In the genomic region with DNA sequence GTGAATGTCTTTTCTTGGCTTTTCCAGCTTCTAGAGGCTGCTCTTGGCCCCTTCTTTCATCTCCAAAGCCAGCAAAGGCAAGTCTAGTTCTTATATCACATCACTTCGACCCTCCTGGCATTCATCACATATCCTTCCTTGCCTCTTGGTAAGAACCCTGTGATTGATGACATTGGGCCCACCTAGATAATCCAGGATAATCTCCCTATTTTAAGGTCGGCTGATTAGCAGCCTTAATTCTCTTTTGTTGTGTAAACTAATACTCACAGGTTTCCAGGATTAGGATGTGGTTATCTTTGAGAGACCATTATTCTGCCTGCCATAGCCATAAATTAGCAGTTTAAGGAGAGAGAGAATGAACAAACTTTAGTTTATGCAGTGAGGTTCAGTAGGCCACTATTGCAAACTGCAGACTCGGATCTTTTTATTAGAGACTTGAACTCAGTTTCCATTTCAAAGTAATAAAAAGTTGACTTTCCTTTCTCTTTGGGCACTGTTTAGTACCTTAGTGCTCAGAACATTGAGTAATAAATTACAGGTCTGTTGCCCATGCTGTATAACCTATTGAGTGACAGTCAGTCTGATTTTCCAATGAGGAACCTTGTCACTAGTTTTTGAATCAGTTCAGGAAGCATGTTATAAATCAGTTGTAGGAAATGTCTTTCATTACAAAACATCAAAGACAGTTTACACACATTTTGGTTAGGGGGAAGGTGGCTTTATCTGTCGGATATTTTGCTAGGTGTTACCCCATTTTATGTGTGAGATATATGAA, we compare ENCODE assay signal across 12 cellular contexts. TPM values are rescaled to one million over a fixed set of nuclear protein-coding genes. Genes with fewer than 3 reads are reported as not detected.
A peak's percentile ranks its signal among the peaks of the same experiment; 100 is the strongest.
DNase-seq lines count a peak whose midpoint lies in the region; ATAC-seq and TF ChIP-seq lines count a peak whose summit lies in the region.
"Had no signal": no experiment of that assay in that cellular context is flagged by ENCODE, and none has a peak within 500 bp of the region (broad histone marks: within the 10 kb centered on the region; RNA-seq: fewer than 3 reads in every experiment).

No MANE protein-coding gene starts in this region.

- H3K4me3 ChIP-seq in SU-DHL-6 (ENCODE audit: insufficient read depth, low read length, poor library complexity, severe bottlenecking) (no peak overlapping the region), gastroesophageal sphincter (peak overlapping the region in 1 of 2 donors; percentile 19)
- H3K4me3 ChIP-seq: right atrium auricular region had no signal

- H3K27me3 Mint-ChIP-seq in stimulated activated memory B cell treated with anti-CD40 and anti-IgM and Interleukin-4, amounts not matched to agents 10 μg/mL and 1 μg/mL and 100 μg/mL, for 72 hours = no peaks in the 10 kb centered on the region

- H3K27ac Mint-ChIP-seq in stimulated activated memory B cell treated with anti-CD40 and anti-IgM and Interleukin-4, amounts not matched to agents 10 μg/mL and 1 μg/mL and 100 μg/mL, for 72 hours = peak overlapping the region; percentile 8

- TF ChIP-seq CTCF in SU-DHL-6 (IDR thresholded peaks at IDR 0.05; ENCODE audit: insufficient read depth, low read length, poor library complexity, severe bottlenecking) (no peak), gastroesophageal sphincter (IDR thresholded peaks at IDR 0.05) (no peak)

- H3K4me3 Mint-ChIP-seq in stimulated activated memory B cell treated with anti-CD40 and anti-IgM and Interleukin-4, amounts not matched to agents 10 μg/mL and 1 μg/mL and 100 μg/mL, for 72 hours = peak overlapping the region; percentile 13

- H3K9ac ChIP-seq in SU-DHL-6 (ENCODE audit: low read length) = no peak overlapping the region

- H4K20me1 ChIP-seq in SU-DHL-6 (ENCODE audit: low read depth, low read length) = peaks cover 22% of the 10 kb centered on the region

- no peaks in the 10 kb centered on the region for H3K9me3 ChIP-seq in SU-DHL-6 (ENCODE audit: insufficient read depth, low read length)
- H3K9me3 ChIP-seq in gastroesophageal sphincter = no peaks in the 10 kb centered on the region
- H3K9me3 ChIP-seq: right atrium auricular region had no signal

- no peak overlapping the region for H2AFZ ChIP-seq in SU-DHL-6 (ENCODE audit: low read depth, low read length, severe bottlenecking)

- TF ChIP-seq EP300 in gastroesophageal sphincter (IDR thresholded peaks at IDR 0.05) = no peak

- no peaks in the 10 kb centered on the region for H3K9me3 Mint-ChIP-seq in stimulated activated memory B cell treated with anti-CD40 and anti-IgM and Interleukin-4, amounts not matched to agents 10 μg/mL and 1 μg/mL and 100 μg/mL, for 72 hours

- H3K27me3 ChIP-seq in SU-DHL-6 (ENCODE audit: low read length) (no peaks in the 10 kb centered on the region), gastroesophageal sphincter (no peaks in the 10 kb centered on the region)
- H3K27me3 ChIP-seq: right atrium auricular region had no signal

- H3K36me3 ChIP-seq in SU-DHL-6 (ENCODE audit: low read length) = no peaks in the 10 kb centered on the region
- H3K36me3 ChIP-seq in gastroesophageal sphincter = no peaks in the 10 kb centered on the region
- H3K36me3 ChIP-seq: right atrium auricular region had no signal

- H3K27ac ChIP-seq in SU-DHL-6 (ENCODE audit: low read depth, low read length) = no peak overlapping the region
- H3K27ac ChIP-seq in gastroesophageal sphincter = peak overlapping the region; percentile 61 to 93 (median 78)
- H3K27ac ChIP-seq: right atrium auricular region had no signal

- no peak for TF ChIP-seq POLR2A in gastroesophageal sphincter (IDR thresholded peaks at IDR 0.05)

- H3K79me2 ChIP-seq in SU-DHL-6 (ENCODE audit: insufficient read depth, low read length) = peaks cover 94% of the 10 kb centered on the region

- peaks cover 87% of the 10 kb centered on the region for H3K4me1 Mint-ChIP-seq in stimulated activated memory B cell treated with anti-CD40 and anti-IgM and Interleukin-4, amounts not matched to agents 10 μg/mL and 1 μg/mL and 100 μg/mL, for 72 hours

- H3K36me3 Mint-ChIP-seq in stimulated activated memory B cell treated with anti-CD40 and anti-IgM and Interleukin-4, amounts not matched to agents 10 μg/mL and 1 μg/mL and 100 μg/mL, for 72 hours = peaks cover 35% of the 10 kb centered on the region

- peaks cover 47 to 85% (median 53%) of the 10 kb centered on the region in 3 donors for H3K4me1 ChIP-seq in gastroesophageal sphincter

- no peaks in the 10 kb centered on the region for H3K9me2 ChIP-seq in SU-DHL-6 (replicated peaks; ENCODE audit: insufficient read depth, low read length)

- no peaks in the 10 kb centered on the region for H3F3A ChIP-seq in SU-DHL-6 (ENCODE audit: insufficient read depth)

- peak; percentile 42 for DNase-seq in NOMO-1 treated with DMSO at 0.1 percent for 48 hours (lab: John Stamatoyannopoulos, UW; ENCODE audit: unreplicated experiment)
- no peak for DNase-seq in NOMO-1 treated with dmso at 0.1 percent for 144 hours (lab: John Stamatoyannopoulos, UW; ENCODE audit: unreplicated experiment)
- no peak for DNase-seq in amygdala (lab: John Stamatoyannopoulos, UW)
- DNase-seq in HUDEP-2 (lab: John Stamatoyannopoulos, UW; ENCODE audit: unreplicated experiment in 76 of 76) = no peak
- no peak for DNase-seq in NCI-H1436 treated with DMSO at 0.1 percent for 48 hours (lab: John Stamatoyannopoulos, UW)
- DNase-seq: 8988T; activated effector memory CD4-positive, alpha-beta T cell treated with Interleukin-2 at 50 U/mL for 16 hours; SIG-M5 had no signal

- WGBS in gastroesophageal sphincter (ENCODE audit: low coverage in 1 of 2), 2 donors = 19 to 43% methylated on average over 2 to 4 of the region's 4 CpGs

- no peak for ATAC-seq in gastroesophageal sphincter
- ATAC-seq in stimulated activated memory B cell treated with anti-CD40 and anti-IgM and Interleukin-4, amounts not matched to agents 10 μg/mL and 1 μg/mL and 100 μg/mL, for 72 hours = no peak

- peak overlapping the region; percentile 85 for H3K4me2 ChIP-seq in SU-DHL-6 (ENCODE audit: low read depth, low read length, poor library complexity, severe bottlenecking)

RNA-seq across cellular contexts. Expression of a gene that starts 4.5 kb away (rescaled TPM):
- 100 to 1,000 TPM; 136 to 230 (median 176) TPM for total RNA-seq in gastroesophageal sphincter

RNA-seq across cellular contexts. Expression of a gene that starts 29.6 kb away (rescaled TPM):
- 100 to 1,000 TPM in 3 of 4 donors, 10 to 100 TPM in 1; 84.7 to 137 (median 122) TPM for total RNA-seq in gastroesophageal sphincter
